21 cellular contexts compared by ENCODE assay signal in the genomic region with DNA sequence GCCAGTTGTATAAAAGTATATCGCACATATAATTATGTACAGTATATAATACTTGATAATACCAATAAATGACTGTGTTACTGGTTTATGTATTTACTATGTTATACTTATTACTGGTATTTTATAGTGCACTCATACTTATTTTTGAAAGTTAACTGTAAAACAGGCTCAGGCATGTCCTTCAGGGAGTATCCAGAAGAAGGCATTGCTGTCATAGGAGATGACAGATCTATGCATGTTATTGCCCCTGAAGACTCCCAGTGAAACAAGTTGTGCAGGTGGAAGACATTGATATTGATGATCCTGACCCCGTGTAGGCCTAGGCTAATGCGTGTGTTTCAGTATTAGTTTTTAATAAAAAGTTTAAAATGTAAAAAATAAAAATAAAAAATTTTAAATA. TPM values are rescaled to one million over a fixed set of nuclear protein-coding genes. Genes with fewer than 3 reads are reported as not detected.
"Had no signal": no experiment of that assay in that cellular context is flagged by ENCODE, and none has a peak within 500 bp of the region (broad histone marks: within the 10 kb centered on the region; RNA-seq: fewer than 3 reads in every experiment).

No MANE protein-coding gene starts in this region.

- DNase-seq: KBM-7, MV-4-11, NCI-H1048, NCI-H1105, NCI-H1436 treated with DMSO at 0.1 percent for 48 hours, NCI-H1694 treated with DMSO at 0.1 percent for 48 hours, NCI-H1930, NCI-H2081, NCI-H2107, NCI-H226, NCI-H524, NCI-H526 treated with DMSO at 0.1 percent for 48 hours, NCI-H774, Right ventricle myocardium superior, RPMI8226, SIG-M5 had no signal

- H3K36me3 ChIP-seq: SJSA1 had no signal

- FAIRE-seq: RCC 7860 had no signal

- H3K9me3 ChIP-seq: SJSA1 had no signal

- H3K4me1 ChIP-seq: SJSA1 had no signal

- H3K4me3 ChIP-seq: SJSA1, SK-N-MC had no signal

- H3K27ac ChIP-seq: SJSA1, SK-N-MC had no signal

- H3K27me3 ChIP-seq: SJSA1 had no signal

RNA-seq across cellular contexts. Expression of a gene that starts 20.3 kb away (rescaled TPM):
- total RNA-seq: HT-29, MCF 10A, SJSA1 had no signal
